9 cellular contexts compared by ENCODE assay signal in the genomic region with DNA sequence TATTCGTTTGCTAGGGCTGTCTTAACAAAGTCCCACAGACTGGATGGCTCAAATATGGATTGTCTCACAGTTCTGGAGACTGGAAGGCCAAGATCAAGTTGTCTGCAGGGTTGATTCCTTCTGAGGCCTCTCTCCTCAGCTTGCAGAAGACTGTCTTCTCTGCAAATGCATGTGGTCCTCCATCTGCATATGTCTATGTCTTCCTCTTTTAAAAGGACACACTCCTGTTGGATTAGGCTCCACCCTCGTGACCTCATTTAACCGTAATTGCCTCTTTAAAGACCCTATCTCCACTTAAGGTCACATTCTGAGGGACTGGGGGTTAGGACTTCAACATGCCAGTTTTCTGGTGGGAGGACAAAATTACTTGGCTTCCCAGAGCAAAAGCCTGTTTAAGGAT.
DNase-seq lines count a peak whose midpoint lies in the region; ATAC-seq and TF ChIP-seq lines count a peak whose summit lies in the region.
"Had no signal": no experiment of that assay in that cellular context is flagged by ENCODE, and none has a peak within 500 bp of the region (broad histone marks: within the 10 kb centered on the region; RNA-seq: fewer than 3 reads in every experiment).

No MANE protein-coding gene starts in this region.

- H3K4me3 ChIP-seq in right atrium auricular region, result no peak overlapping the region
- H3K4me3 ChIP-seq in right cardiac atrium (ENCODE audit: low read length), result no peak overlapping the region
- H3K4me3 ChIP-seq in adipocyte (ENCODE audit: low read length), result peak overlapping the region; percentile 15
- H3K4me3 ChIP-seq in mucosa of rectum (ENCODE audit: low read length in 2 of 2), result no peak overlapping the region
- H3K4me3 ChIP-seq in aorta (ENCODE audit: low read length in 2 of 2), result no peak overlapping the region

- H3K9ac ChIP-seq in adipocyte (ENCODE audit: low read length), result peak overlapping the region; percentile 64
- no peak overlapping the region for H3K9ac ChIP-seq in mucosa of rectum (ENCODE audit: low read depth in 1 of 2, low read length in 2 of 2)

- no peaks in the 10 kb centered on the region for H3K36me3 ChIP-seq in right atrium auricular region
- H3K36me3 ChIP-seq in adipocyte (ENCODE audit: control insufficient read depth, insufficient read depth, low read length, severe bottlenecking), result no peaks in the 10 kb centered on the region
- H3K36me3 ChIP-seq in mucosa of rectum (ENCODE audit: control insufficient read depth in 2 of 2, insufficient read depth in 2 of 2, low read length in 2 of 2), result no peaks in the 10 kb centered on the region
- H3K36me3 ChIP-seq in aorta (ENCODE audit: control insufficient read depth in 1 of 2, insufficient read depth in 2 of 2, low read length in 1 of 2), result no peaks in the 10 kb centered on the region

- TF ChIP-seq CTCF in right atrium auricular region (IDR thresholded peaks at IDR 0.05), result no peak

- ATAC-seq in right cardiac atrium (no peak), aorta (ENCODE audit: low FRiP score) (no peak), GM21423 (IDR thresholded peaks at IDR 0.05; ENCODE audit: unreplicated experiment) (no peak)

- H3K27me3 ChIP-seq in right atrium auricular region, result no peaks in the 10 kb centered on the region
- no peaks in the 10 kb centered on the region for H3K27me3 ChIP-seq in right cardiac atrium (ENCODE audit: control insufficient read depth, insufficient read depth)
- no peaks in the 10 kb centered on the region for H3K27me3 ChIP-seq in adipocyte (replicated peaks; ENCODE audit: control insufficient read depth, insufficient read depth, low read length)
- no peaks in the 10 kb centered on the region for H3K27me3 ChIP-seq in mucosa of rectum (ENCODE audit: control insufficient read depth in 2 of 2, insufficient read depth in 2 of 2, low read length in 2 of 2)
- no peaks in the 10 kb centered on the region for H3K27me3 ChIP-seq in aorta (ENCODE audit: control insufficient read depth in 1 of 2, insufficient read depth in 2 of 2, low read length in 1 of 2)

- H3K9me3 ChIP-seq in right atrium auricular region (no peaks in the 10 kb centered on the region), right cardiac atrium (ENCODE audit: control insufficient read depth, low read length) (no peaks in the 10 kb centered on the region), adipocyte (ENCODE audit: control insufficient read depth, low read length) (no peaks in the 10 kb centered on the region), mucosa of rectum (ENCODE audit: control insufficient read depth in 2 of 2, low read length in 2 of 2) (no peaks in the 10 kb centered on the region), aorta (ENCODE audit: control insufficient read depth, low read length) (no peaks in the 10 kb centered on the region)

- DNase-seq in right atrium auricular region (ENCODE audit: low spot score), result no peak
- DNase-seq in right cardiac atrium, result no peak
- no peak for DNase-seq in adipocyte (ENCODE audit: low read depth)
- no peak for DNase-seq in aorta
- DNase-seq in DMS153 treated with DMSO at 0.1 percent for 48 hours (lab: John Stamatoyannopoulos, UW; ENCODE audit: unreplicated experiment), result no peak
- DNase-seq in stimulated activated CD4-positive, alpha-beta T cell treated with anti-CD3 and anti-CD28 coated beads, Interleukin-15, amount 100 ng/mL, for 24 hours, result no peak
- DNase-seq: midbrain had no signal

- H3K27ac ChIP-seq in right atrium auricular region (peak overlapping the region; percentile 75 to 76), right cardiac atrium (ENCODE audit: low read length) (no peak overlapping the region), mucosa of rectum (ENCODE audit: low read depth in 2 of 2, low read length in 2 of 2) (peak overlapping the region; percentile 33 to 54), aorta (ENCODE audit: low read depth in 1 of 2, low read length in 2 of 2) (peak overlapping the region; percentile 6 to 25)

- peaks cover 0 to 42% of the 10 kb centered on the region in 2 donors for H3K4me1 ChIP-seq in right atrium auricular region
- peaks cover 11% of the 10 kb centered on the region for H3K4me1 ChIP-seq in right cardiac atrium (ENCODE audit: control insufficient read depth, insufficient read depth, low read length)
- H3K4me1 ChIP-seq in adipocyte (ENCODE audit: control insufficient read depth, insufficient read depth, low read length), result peaks cover 66% of the 10 kb centered on the region
- H3K4me1 ChIP-seq in mucosa of rectum (ENCODE audit: control insufficient read depth in 2 of 2, insufficient read depth in 2 of 2, low read length in 2 of 2), result peaks cover 4 to 9% of the 10 kb centered on the region in 2 donors
- peaks cover 0 to 3% of the 10 kb centered on the region in 2 donors for H3K4me1 ChIP-seq in aorta (ENCODE audit: control insufficient read depth in 1 of 2, insufficient read depth in 2 of 2, low read length in 2 of 2)

- intact Hi-C loops in right cardiac atrium (cut with DNase I) (no loop called here), aorta (cut with DNase I) (loop anchor here (2.0 to 10.0 kb wide), 3 partner anchors 40 to 80 kb away; no protein-coding TSS in a partner anchor)

- 75% methylated on average over 3 of the region's 3 CpGs for WGBS in right cardiac atrium
- 71 to 75% methylated on average over 3 of the region's 3 CpGs for WGBS in aorta, 2 donors

Comparison
In these comparisons a context has a peak if more than half of its experiments do, and no peak if none do; other contexts are left out.
1. intact Hi-C loops: an anchor here in aorta (2.0 to 10.0 kb wide); none called in right cardiac atrium.